Comparison of ENCODE assay signal across 18 cellular contexts in genomic region chr7:5858494-5858893, GRCh38. TPM values are rescaled to one million over a fixed set of nuclear protein-coding genes. Genes with fewer than 3 reads are reported as not detected.
DNase-seq lines count a peak whose midpoint lies in the region; ATAC-seq and TF ChIP-seq lines count a peak whose summit lies in the region.
"Not testable (repeated sequence)": the region's sequence is repeated elsewhere in the genome, so short reads cannot be mapped to it uniquely, and the experiment has no call there.
"Had no signal": no experiment of that assay in that cellular context is flagged by ENCODE, and none has a peak within 500 bp of the region (broad histone marks: within the 10 kb centered on the region; RNA-seq: fewer than 3 reads in every experiment).

No MANE protein-coding gene starts in this region.

- not testable (repeated sequence) for H3K9me2 ChIP-seq in MM.1S (replicated peaks; ENCODE audit: insufficient read depth, low read length)

- not testable (repeated sequence) for H3K79me2 ChIP-seq in MM.1S (ENCODE audit: low read length)

- 70 to 84% (median 79%) methylated on average over 8 of the region's 8 CpGs for WGBS in spleen, 5 donors
- WGBS in stomach, 5 donors = 60 to 85% (median 76%) methylated on average over 8 of the region's 8 CpGs

- H3K4me1 Mint-ChIP-seq in activated CD8-positive, alpha-beta T cell treated with anti-CD3 and anti-CD28 coated beads for 36 hours (ENCODE audit: low read depth) = peaks cover 11% of the 10 kb centered on the region

- POLR2A ChIA-PET in activated CD8-positive, alpha-beta T cell treated with anti-CD3 and anti-CD28 coated beads for 36 hours (lab: Charles Lee) = interaction anchor here (0.7 to 1.0 kb wide), 2 partner anchors 10 to 36 kb away, joined by 4 read pairs; no protein-coding TSS in a partner anchor

- H3K4me2 ChIP-seq in MM.1S (ENCODE audit: low read depth, low read length) = peak overlapping the region; percentile 45; the same call in 1 of the 2 replicates

- H3K27ac ChIP-seq in MM.1S (ENCODE audit: low read length) (peak overlapping the region; percentile 73; the same call in 1 of the 2 replicates), spleen (peak overlapping the region in 1 of 8 donors; percentile 4)
- H3K27ac ChIP-seq in stomach = not testable (repeated sequence)

- not testable (repeated sequence) for H3K36me3 ChIP-seq in MM.1S (replicated peaks; ENCODE audit: insufficient read depth, low read length); spleen; stomach

- H4K20me1 ChIP-seq in MM.1S (ENCODE audit: insufficient read depth, low read length) = not testable (repeated sequence)

- not testable (repeated sequence) for H3K27me3 ChIP-seq in MM.1S (replicated peaks; ENCODE audit: insufficient read depth, low read length); spleen (replicated peaks in 1 of 7); stomach

- H3K9me3 ChIP-seq in MM.1S (replicated peaks; ENCODE audit: insufficient read depth, low read length); spleen; stomach: not testable (repeated sequence)

- H3K9me3 Mint-ChIP-seq in activated CD8-positive, alpha-beta T cell treated with anti-CD3 and anti-CD28 coated beads for 36 hours; activated naive CD4-positive, alpha-beta T cell treated with anti-CD3 and anti-CD28 coated beads, Interleukin-2, amount 50 U/mL, for 72 hours: not testable (repeated sequence)

- H3K9ac ChIP-seq in MM.1S (ENCODE audit: low read length) = not testable (repeated sequence)

- not testable (repeated sequence) for TF ChIP-seq EP300 in stomach (IDR thresholded peaks at IDR 0.05)

- CTCF ChIA-PET in activated CD8-positive, alpha-beta T cell treated with anti-CD3 and anti-CD28 coated beads for 36 hours (lab: Charles Lee) = interaction anchor here (0.6 to 3.1 kb wide), 3 partner anchors 37 to 465 kb away, joined by 3 to 12 read pairs (median 3); no protein-coding TSS in a partner anchor

- not testable (repeated sequence) for TF ChIP-seq POLR2A in spleen (IDR thresholded peaks at IDR 0.05); stomach (IDR thresholded peaks at IDR 0.05)

- peak overlapping the region; percentile 67 for H3K27ac Mint-ChIP-seq in activated CD8-positive, alpha-beta T cell treated with anti-CD3 and anti-CD28 coated beads for 36 hours
- peak overlapping the region; percentile 14 to 73 for H3K27ac Mint-ChIP-seq in activated naive CD4-positive, alpha-beta T cell treated with anti-CD3 and anti-CD28 coated beads, Interleukin-2, amount 50 U/mL, for 72 hours

- not testable (repeated sequence) for TF ChIP-seq CTCF in MM.1S (IDR thresholded peaks at IDR 0.05; ENCODE audit: low read length); activated CD8-positive, alpha-beta T cell treated with anti-CD3 and anti-CD28 coated beads for 36 hours (IDR thresholded peaks at IDR 0.05); spleen (IDR thresholded peaks at IDR 0.05 in 8 of 11, conservative IDR thresholded peaks at IDR 0.05 in 3 of 11); stomach (IDR thresholded peaks at IDR 0.05)

- peak; percentile 67 for ATAC-seq in activated CD8-positive, alpha-beta T cell treated with anti-CD3 and anti-CD28 coated beads for 36 hours
- peak; percentile 59 to 70 for ATAC-seq in activated naive CD4-positive, alpha-beta T cell treated with anti-CD3 and anti-CD28 coated beads, Interleukin-2, amount 50 U/mL, for 72 hours
- ATAC-seq in esophagus mucosa = peak; percentile 82

- intact Hi-C loops in activated CD8-positive, alpha-beta T cell treated with anti-CD3 and anti-CD28 coated beads for 36 hours (cut with micrococcal nuclease); spleen (cut with DNase I; ENCODE audit: low total_unique reads); stomach (cut with DNase I; ENCODE audit: low total_unique reads): not testable (repeated sequence)

- not testable (repeated sequence) for H3K27me3 Mint-ChIP-seq in activated CD8-positive, alpha-beta T cell treated with anti-CD3 and anti-CD28 coated beads for 36 hours

- peaks cover 19% of the 10 kb centered on the region for H3F3A ChIP-seq in MM.1S (ENCODE audit: insufficient read depth, low read length)

- DNase-seq in MM.1S (peak; percentile 94), T-helper 9 cell (peak; percentile 57), spleen (peak; percentile 47), stomach (peak; percentile 26)
- peak; percentile 47 for DNase-seq in activated CD8-positive, alpha-beta T cell treated with anti-CD3 and anti-CD28 coated beads for 36 hours
- DNase-seq in activated T-helper 1 cell treated with anti-CD3 and anti-CD28 coated beads, Interleukin-2, amount 50 U/mL, for 16 hours (ENCODE audit: low read depth in 1 of 2, low spot score in 1 of 2) = peak; percentile 24 to 27
- not testable (repeated sequence) for DNase-seq in activated naive CD4-positive, alpha-beta T cell treated with anti-CD3 and anti-CD28 coated beads, Interleukin-2, amount 50 U/mL, for 72 hours (ENCODE audit: low spot score in 2 of 2)

- H3K4me3 ChIP-seq in MM.1S (ENCODE audit: low read length) = peak overlapping the region; percentile 33; the same call in 1 of the 2 replicates
- not testable (repeated sequence) for H3K4me3 ChIP-seq in spleen, stomach

- H3K36me3 Mint-ChIP-seq in activated CD8-positive, alpha-beta T cell treated with anti-CD3 and anti-CD28 coated beads for 36 hours (ENCODE audit: low read depth); activated naive CD4-positive, alpha-beta T cell treated with anti-CD3 and anti-CD28 coated beads, Interleukin-2, amount 50 U/mL, for 72 hours: not testable (repeated sequence)

- not testable (repeated sequence) for H3K4me1 ChIP-seq in MM.1S (ENCODE audit: low read length); stomach
- peaks cover 0 to 12% (median 0%) of the 10 kb centered on the region in 6 donors for H3K4me1 ChIP-seq in spleen

- H3K4me3 Mint-ChIP-seq in activated CD8-positive, alpha-beta T cell treated with anti-CD3 and anti-CD28 coated beads for 36 hours = not testable (repeated sequence)

- H2AFZ ChIP-seq in MM.1S (ENCODE audit: low read length) = peak overlapping the region; percentile 77; the same call in 1 of the 2 replicates

RNA-seq across cellular contexts. Expression of gene OCM, which starts 22.1 kb away (rescaled TPM):
- total RNA-seq in activated CD8-positive, alpha-beta T cell treated with anti-CD3 and anti-CD28 coated beads for 36 hours = not detected
- not detected for total RNA-seq in activated naive CD4-positive, alpha-beta T cell treated with anti-CD3 and anti-CD28 coated beads, Interleukin-2, amount 50 U/mL, for 72 hours
- total RNA-seq in esophagus mucosa = not detected
- total RNA-seq in spleen = 1 to 10 TPM in 1 of 7 donors, under 1 TPM in 3, not detected in 3; 0.70 to 1.1 (median 0.85) TPM
- polyA plus RNA-seq in spleen = 1 to 10 TPM; 1.1 to 2.9 (median 1.8) TPM
- total RNA-seq in stomach = not detected
- polyA plus RNA-seq in stomach = under 1 TPM in 1 of 3 donors, not detected in 2; 0.58 TPM
- total RNA-seq: Caco-2, dermis microvascular lymphatic vessel endothelial cell, endothelial cell of umbilical vein, GM23248, left ventricle myocardium inferior, mesenteric fat pad, prostate gland, Right ventricle myocardium inferior, sciatic nerve, upper lobe of left lung had no signal
- polyA plus RNA-seq: endothelial cell of umbilical vein, GM23248 had no signal

RNA-seq across cellular contexts. Expression of gene CCZ1, which starts 40.0 kb away (rescaled TPM):
- total RNA-seq in activated CD8-positive, alpha-beta T cell treated with anti-CD3 and anti-CD28 coated beads for 36 hours = 100 to 1,000 TPM; 102 to 107 TPM
- total RNA-seq in activated naive CD4-positive, alpha-beta T cell treated with anti-CD3 and anti-CD28 coated beads, Interleukin-2, amount 50 U/mL, for 72 hours = 10 to 100 TPM; 78.8 to 97.3 TPM
- total RNA-seq in esophagus mucosa (66.9 TPM), spleen (10 to 100 TPM; 43.5 to 78.0 (median 65.9) TPM), stomach (10 to 100 TPM in 4 of 5 donors, 1 to 10 TPM in 1; 8.4 to 60.8 (median 24.5) TPM)
- polyA plus RNA-seq in spleen (10 to 100 TPM; 31.6 to 61.0 (median 37.4) TPM), stomach (10 to 100 TPM; 43.1 to 62.3 (median 61.9) TPM)
